ENCODE assay signal across 8 cellular contexts in genomic region chr2:47272031-47272864, GRCh38.
A peak's percentile ranks its signal among the peaks of the same experiment; 100 is the strongest.
DNase-seq lines count a peak whose midpoint lies in the region; FAIRE-seq and TF ChIP-seq lines count a peak whose summit lies in the region.

No MANE protein-coding gene starts in this region.

- DNase-seq in GDM1 (lab: John Stamatoyannopoulos, UW) = peak; percentile 39
- no peak for DNase-seq in HFF-Myc (ENCODE audit: extremely low read depth, low read depth)
- DNase-seq in NCI-H187 treated with DMSO at 0.1 percent for 48 hours (lab: John Stamatoyannopoulos, UW) = peak; percentile 61
- DNase-seq in activated CD4-positive, CD25-positive, alpha-beta regulatory T cell (lab: John Stamatoyannopoulos, UW) = peak in 3 of 4 experiments; percentile 11 to 18 (median 16)
- peak in 51 of 61 donors; percentile 7 to 79 (median 43) for DNase-seq in caudate nucleus (lab: John Stamatoyannopoulos, UW)
- peak; percentile 33 for DNase-seq in keratinocyte (ENCODE audit: low read depth, low spot score)
- peak; percentile 11 to 50 (median 45) for DNase-seq in stimulated activated CD4-positive, alpha-beta T cell treated with anti-CD3 and anti-CD28 coated beads, Interleukin-12 subunit alpha, Interleukin-12 subunit beta, amount 100 ng/mL, for 48 hours (ENCODE audit: low read depth in 2 of 3, low spot score in 1 of 3)
- no peak for DNase-seq in middle frontal gyrus (ENCODE audit: extremely low spot score, low spot score)

- dilution Hi-C loops in keratinocyte (cut with MboI; ENCODE audit: extremely low pct_ligation_motif_present, low sequenced_read_pairs) = no loop called here

- FAIRE-seq in keratinocyte (lab: Jason Lieb, UNC) = no peak

- no peaks in the 10 kb centered on the region for H4K20me1 ChIP-seq in keratinocyte (ENCODE audit: control insufficient read depth, extremely low read depth, insufficient read depth, low read length)

- no peaks in the 10 kb centered on the region for H3K9me1 ChIP-seq in keratinocyte (ENCODE audit: control insufficient read depth, extremely low read depth, insufficient read depth, low read length)

- H2AFZ ChIP-seq in keratinocyte (ENCODE audit: control insufficient read depth, low read length) = peak overlapping the region; percentile 71

- TF ChIP-seq CTCF in HFF-Myc (IDR thresholded peaks at IDR 0.05; ENCODE audit: low read depth, low read length, missing control alignments) (peak; percentile 94), keratinocyte (optimal IDR thresholded peaks at IDR 0.05 in 1 of 3, IDR thresholded peaks at IDR 0.05 in 1 of 3, conservative IDR thresholded peaks at IDR 0.05 in 1 of 3; ENCODE audit: extremely low read depth in 1 of 3, insufficient read depth in 2 of 3, low read length in 3 of 3) (peak; percentile 83 to 98 (median 92))

- H3K36me3 ChIP-seq in keratinocyte (ENCODE audit: control insufficient read depth in 2 of 2, extremely low read depth in 1 of 2, insufficient read depth in 2 of 2, low read length in 2 of 2) = no peaks in the 10 kb centered on the region

- H3K27me3 ChIP-seq in keratinocyte (ENCODE audit: control insufficient read depth, extremely low read depth, insufficient read depth, low read length) = no peaks in the 10 kb centered on the region

- H3K9ac ChIP-seq in keratinocyte (ENCODE audit: control insufficient read depth, extremely low read depth, insufficient read depth, low read length) = peak overlapping the region; percentile 18

- no peaks in the 10 kb centered on the region for H3K79me2 ChIP-seq in keratinocyte (ENCODE audit: control insufficient read depth, insufficient read depth, low read length)

- H3K4me3 ChIP-seq in HFF-Myc (replicated peaks; ENCODE audit: low read depth, low read length) (peak overlapping the region; percentile 20), keratinocyte (ENCODE audit: control insufficient read depth in 2 of 3, extremely low read depth in 1 of 3, insufficient read depth in 2 of 3, low read depth in 1 of 3, low read length in 3 of 3) (peak overlapping the region in 2 of 3 experiments; percentile 6 to 25)

- H3K4me2 ChIP-seq in keratinocyte (ENCODE audit: control insufficient read depth, extremely low read depth, insufficient read depth, low read depth, low read length) = peak overlapping the region; percentile 70

- peak overlapping the region; percentile 92 for H3K27ac ChIP-seq in caudate nucleus (ENCODE audit: low read depth, low read length)
- H3K27ac ChIP-seq in keratinocyte (ENCODE audit: control insufficient read depth, insufficient read depth, low read length) = peak overlapping the region; percentile 10

- peaks cover 22% of the 10 kb centered on the region for H3K4me1 ChIP-seq in keratinocyte (ENCODE audit: control insufficient read depth, extremely low read depth, insufficient read depth, low read length)

- H3K9me3 ChIP-seq in keratinocyte (ENCODE audit: control insufficient read depth, low read depth, low read length) = no peaks in the 10 kb centered on the region

Comparison
In these comparisons a context has a peak if more than half of its experiments do, and no peak if none do; other contexts are left out.
1. DNase-seq: peak in GDM1 (single experiment), NCI-H187 treated with DMSO at 0.1 percent for 48 hours (single experiment), activated CD4-positive, CD25-positive, alpha-beta regulatory T cell (3 of 4), caudate nucleus (51 of 61), keratinocyte (single experiment) and stimulated activated CD4-positive, alpha-beta T cell treated with anti-CD3 and anti-CD28 coated beads, Interleukin-12 subunit alpha, Interleukin-12 subunit beta, amount 100 ng/mL, for 48 hours (3 of 3); none in HFF-Myc (single experiment) and middle frontal gyrus (single experiment).